Comparison of ENCODE assay signal across 13 cellular contexts in the genomic region with DNA sequence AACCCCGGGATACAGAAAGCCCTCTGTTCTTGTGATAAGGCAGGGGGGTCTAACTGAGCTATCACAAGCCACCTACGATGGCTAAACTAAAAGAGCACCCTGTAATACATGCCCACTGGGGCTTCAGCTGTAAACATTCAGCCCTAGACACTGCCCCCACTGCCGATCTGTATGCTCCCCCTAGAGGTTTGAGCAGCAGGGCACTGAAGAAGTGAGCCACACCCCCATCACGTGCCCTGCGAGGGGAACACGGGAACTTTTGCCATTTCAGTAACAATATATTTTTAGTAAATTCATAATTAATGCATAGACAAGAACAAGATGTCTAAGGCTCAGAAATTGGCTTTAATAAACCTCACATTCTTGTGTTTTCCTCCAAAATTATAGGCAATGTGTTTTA.
DNase-seq lines count a peak whose midpoint lies in the region; ATAC-seq, FAIRE-seq and TF ChIP-seq lines count a peak whose summit lies in the region.
"Had no signal": no experiment of that assay in that cellular context is flagged by ENCODE, and none has a peak within 500 bp of the region (broad histone marks: within the 10 kb centered on the region; RNA-seq: fewer than 3 reads in every experiment).

No MANE protein-coding gene starts in this region.

- peak; percentile 60 for ATAC-seq in GM19395 (IDR thresholded peaks at IDR 0.05; ENCODE audit: unreplicated experiment)
- no peak for ATAC-seq in HG03460 (IDR thresholded peaks at IDR 0.05; ENCODE audit: unreplicated experiment)

- DNase-seq in D721Med (ENCODE audit: insufficient read length, low spot score) (no peak), RKO (ENCODE audit: low spot score) (peak; percentile 5), fibroblast of gingiva (ENCODE audit: low read depth) (peak; percentile 18), NCI-H226 (no peak), AML-193 (lab: John Stamatoyannopoulos, UW) (no peak), mucosa of gallbladder (ENCODE audit: low spot score) (no peak)
- DNase-seq: CD4-positive, alpha-beta memory T cell; mesenchymal stem cell; NCI-H1092; stomach had no signal

- FAIRE-seq in D721Med (lab: Jason Lieb, UNC), result no peak
- FAIRE-seq: GM12891 had no signal

- peak; percentile 49 for TF ChIP-seq CTCF in D721Med (IDR thresholded peaks at IDR 0.05; ENCODE audit: insufficient read depth, missing control alignments)

Comparison
In these comparisons a context has a peak if more than half of its experiments do, and no peak if none do; other contexts are left out.
1. DNase-seq: peak in RKO (single experiment) and fibroblast of gingiva (single experiment); none in D721Med (single experiment), NCI-H226 (single experiment), AML-193 (0 of 2) and mucosa of gallbladder (single experiment).